In genomic region chr7:76364198-76364584, GRCh38 we compare ENCODE assay signal across 8 cellular contexts. TPM values are rescaled to one million over a fixed set of nuclear protein-coding genes. Genes with fewer than 3 reads are reported as not detected.
DNase-seq lines count a peak whose midpoint lies in the region; ATAC-seq and TF ChIP-seq lines count a peak whose summit lies in the region.

No MANE protein-coding gene starts in this region.

- H3K4me1 Mint-ChIP-seq in natural killer cell treated with Interleukin-12 subunit alpha and Interleukin-12 subunit beta and Interleukin-15 and Interleukin-18, amount 100 ng/mL, for 72 hours (ENCODE audit: low read depth in 2 of 2) = peaks cover 13% of the 10 kb centered on the region in 2 donors
- peaks cover 0 to 8% of the 10 kb centered on the region in 2 donors for H3K4me1 Mint-ChIP-seq in natural killer cell
- H3K4me1 Mint-ChIP-seq in T-helper 17 cell = peaks cover 11% of the 10 kb centered on the region
- peaks cover 22% of the 10 kb centered on the region for H3K4me1 Mint-ChIP-seq in stimulated activated memory B cell treated with anti-CD40 and anti-IgM and Interleukin-4, amounts not matched to agents 10 μg/mL and 1 μg/mL and 100 μg/mL, for 72 hours

- H3K9me3 ChIP-seq in T-helper 17 cell (ENCODE audit: control insufficient read depth, low read length, poor library complexity, severe bottlenecking) = no peaks in the 10 kb centered on the region

- peak overlapping the region; percentile 59 for H3K4me3 Mint-ChIP-seq in natural killer cell treated with Interleukin-12 subunit alpha and Interleukin-12 subunit beta and Interleukin-15 and Interleukin-18, amount 100 ng/mL, for 72 hours
- H3K4me3 Mint-ChIP-seq in natural killer cell (no peak overlapping the region), T-helper 17 cell (peak overlapping the region; percentile 76)
- H3K4me3 Mint-ChIP-seq in stimulated activated memory B cell treated with anti-CD40 and anti-IgM and Interleukin-4, amounts not matched to agents 10 μg/mL and 1 μg/mL and 100 μg/mL, for 72 hours = no peak overlapping the region

- no peak for TF ChIP-seq CTCF in natural killer cell (IDR thresholded peaks at IDR 0.05)

- H3K36me3 Mint-ChIP-seq in natural killer cell treated with Interleukin-12 subunit alpha and Interleukin-12 subunit beta and Interleukin-15 and Interleukin-18, amount 100 ng/mL, for 72 hours = no peaks in the 10 kb centered on the region
- H3K36me3 Mint-ChIP-seq in natural killer cell (no peaks in the 10 kb centered on the region), T-helper 17 cell (ENCODE audit: low read depth) (no peaks in the 10 kb centered on the region)
- no peaks in the 10 kb centered on the region for H3K36me3 Mint-ChIP-seq in stimulated activated memory B cell treated with anti-CD40 and anti-IgM and Interleukin-4, amounts not matched to agents 10 μg/mL and 1 μg/mL and 100 μg/mL, for 72 hours

- intact Hi-C loops in natural killer cell (cut with micrococcal nuclease) = no loop called here

- no peak for ATAC-seq in natural killer cell treated with Interleukin-12 subunit alpha and Interleukin-12 subunit beta and Interleukin-15 and Interleukin-18, amount 100 ng/mL, for 72 hours
- no peak for ATAC-seq in natural killer cell
- ATAC-seq in T-helper 17 cell = no peak
- no peak for ATAC-seq in stimulated activated memory B cell treated with anti-CD40 and anti-IgM and Interleukin-4, amounts not matched to agents 10 μg/mL and 1 μg/mL and 100 μg/mL, for 72 hours
- no peak for ATAC-seq in HG02763 (IDR thresholded peaks at IDR 0.05; ENCODE audit: unreplicated experiment)

- no peak for DNase-seq in natural killer cell treated with Interleukin-12 subunit alpha and Interleukin-12 subunit beta and Interleukin-15 and Interleukin-18, amount 100 ng/mL, for 72 hours (ENCODE audit: low spot score)
- DNase-seq in natural killer cell (no peak), T-helper 17 cell (no peak), globus pallidus (ENCODE audit: low spot score) (peak; percentile 23), NCI-H2081 treated with DMSO at 0.1 percent for 48 hours (lab: John Stamatoyannopoulos, UW) (no peak), HUDEP-2 (lab: John Stamatoyannopoulos, UW; ENCODE audit: unreplicated experiment in 76 of 76) (no peak)

- peak overlapping the region; percentile 34 to 46 for H3K27ac Mint-ChIP-seq in natural killer cell treated with Interleukin-12 subunit alpha and Interleukin-12 subunit beta and Interleukin-15 and Interleukin-18, amount 100 ng/mL, for 72 hours
- no peak overlapping the region for H3K27ac Mint-ChIP-seq in natural killer cell
- no peak overlapping the region for H3K27ac Mint-ChIP-seq in T-helper 17 cell
- H3K27ac Mint-ChIP-seq in stimulated activated memory B cell treated with anti-CD40 and anti-IgM and Interleukin-4, amounts not matched to agents 10 μg/mL and 1 μg/mL and 100 μg/mL, for 72 hours = peak overlapping the region; percentile 10

- H3K9me3 Mint-ChIP-seq in natural killer cell treated with Interleukin-12 subunit alpha and Interleukin-12 subunit beta and Interleukin-15 and Interleukin-18, amount 100 ng/mL, for 72 hours = no peaks in the 10 kb centered on the region
- H3K9me3 Mint-ChIP-seq in natural killer cell = no peaks in the 10 kb centered on the region
- no peaks in the 10 kb centered on the region for H3K9me3 Mint-ChIP-seq in stimulated activated memory B cell treated with anti-CD40 and anti-IgM and Interleukin-4, amounts not matched to agents 10 μg/mL and 1 μg/mL and 100 μg/mL, for 72 hours

- H3K27me3 Mint-ChIP-seq in natural killer cell treated with Interleukin-12 subunit alpha and Interleukin-12 subunit beta and Interleukin-15 and Interleukin-18, amount 100 ng/mL, for 72 hours = peaks cover 0 to 5% of the 10 kb centered on the region in 2 donors
- H3K27me3 Mint-ChIP-seq in natural killer cell (ENCODE audit: low read depth in 2 of 2) = peaks cover 0 to 4% of the 10 kb centered on the region in 2 donors
- H3K27me3 Mint-ChIP-seq in T-helper 17 cell = peaks cover 3% of the 10 kb centered on the region
- no peaks in the 10 kb centered on the region for H3K27me3 Mint-ChIP-seq in stimulated activated memory B cell treated with anti-CD40 and anti-IgM and Interleukin-4, amounts not matched to agents 10 μg/mL and 1 μg/mL and 100 μg/mL, for 72 hours

RNA-seq across cellular contexts. Expression of gene YWHAG, which starts 5.4 kb away (rescaled TPM):
- total RNA-seq in natural killer cell treated with Interleukin-12 subunit alpha and Interleukin-12 subunit beta and Interleukin-15 and Interleukin-18, amount 100 ng/mL, for 72 hours = 100 to 1,000 TPM; 115 to 154 TPM
- 10 to 100 TPM; 21.4 to 28.9 (median 27.4) TPM for total RNA-seq in natural killer cell
- 10 to 100 TPM; 26.0 to 32.7 TPM for total RNA-seq in T-helper 17 cell

RNA-seq across cellular contexts. Expression of gene SSC4D, which starts 45.3 kb away (rescaled TPM):
- under 1 TPM; 0.24 to 0.47 TPM for total RNA-seq in natural killer cell treated with Interleukin-12 subunit alpha and Interleukin-12 subunit beta and Interleukin-15 and Interleukin-18, amount 100 ng/mL, for 72 hours
- total RNA-seq in natural killer cell = under 1 TPM in 1 of 3 donors, not detected in 2; 0.40 TPM
- total RNA-seq in T-helper 17 cell = not detected

Comparison
In these comparisons a context has a peak if more than half of its experiments do, and no peak if none do; other contexts are left out.
1. H3K27ac Mint-ChIP-seq: peak in natural killer cell treated with Interleukin-12 subunit alpha and Interleukin-12 subunit beta and Interleukin-15 and Interleukin-18, amount 100 ng/mL, for 72 hours (2 of 2) and stimulated activated memory B cell treated with anti-CD40 and anti-IgM and Interleukin-4, amounts not matched to agents 10 μg/mL and 1 μg/mL and 100 μg/mL, for 72 hours (single experiment); none in natural killer cell (0 of 2) and T-helper 17 cell (single experiment).
2. H3K4me3 Mint-ChIP-seq: peak in natural killer cell treated with Interleukin-12 subunit alpha and Interleukin-12 subunit beta and Interleukin-15 and Interleukin-18, amount 100 ng/mL, for 72 hours (single experiment) and T-helper 17 cell (single experiment); none in natural killer cell (single experiment) and stimulated activated memory B cell treated with anti-CD40 and anti-IgM and Interleukin-4, amounts not matched to agents 10 μg/mL and 1 μg/mL and 100 μg/mL, for 72 hours (single experiment).